7 cellular contexts compared by ENCODE assay signal in genomic region chr9:112012026-112012902, GRCh38.
A peak's percentile ranks its signal among the peaks of the same experiment; 100 is the strongest.
DNase-seq lines count a peak whose midpoint lies in the region; ATAC-seq and TF ChIP-seq lines count a peak whose summit lies in the region.

No MANE protein-coding gene starts in this region.

- peak overlapping the region; percentile 72 to 88 (median 82) for H3K27ac ChIP-seq in sigmoid colon

- DNase-seq in GM12865 (ENCODE audit: low read depth) (peak; percentile 94), HT-29 (ENCODE audit: low spot score) (peak; percentile 90), activated B cell treated with CpG ODN at 0.5 μM for 24 hours (no peak), glomerular visceral epithelial cell (ENCODE audit: extremely low spot score) (peak; percentile 96), sigmoid colon (peak; percentile 83), immature natural killer cell (no peak)

- peaks cover 0 to 32% (median 25%) of the 10 kb centered on the region in 4 donors for H3K4me1 ChIP-seq in sigmoid colon

- no peaks in the 10 kb centered on the region for H3K27me3 ChIP-seq in sigmoid colon

- CTCF ChIA-PET in activated B cell treated with CpG ODN at 0.5 μM for 24 hours (lab: Charles Lee): interaction anchor here (0.6 to 4.5 kb wide), 6 partner anchors 23 to 86 kb away, joined by 3 to 29 read pairs (median 4); no protein-coding TSS in a partner anchor

- H3K9me3 Mint-ChIP-seq in activated B cell treated with CpG ODN at 0.5 μM for 24 hours (no peaks in the 10 kb centered on the region), immature natural killer cell (no peaks in the 10 kb centered on the region)

- H3K4me3 ChIP-seq in GM12865 (ENCODE audit: low read depth, low read length): no peak overlapping the region
- no peak overlapping the region for H3K4me3 ChIP-seq in sigmoid colon

- H3K9me3 ChIP-seq in sigmoid colon: no peaks in the 10 kb centered on the region

- H3K4me3 Mint-ChIP-seq in activated B cell treated with CpG ODN at 0.5 μM for 24 hours: peak overlapping the region; percentile 47
- H3K4me3 Mint-ChIP-seq in immature natural killer cell: no peak overlapping the region

- WGBS in sigmoid colon, 2 donors: 27 to 42% methylated on average over 4 of the region's 4 CpGs

- ATAC-seq in GM21526 (IDR thresholded peaks at IDR 0.05; ENCODE audit: low FRiP score, unreplicated experiment) (peak; percentile 80), activated B cell treated with CpG ODN at 0.5 μM for 24 hours (ENCODE audit: low read depth) (peak; percentile 85)

- peak in 1 of 4 donors; percentile 22 for TF ChIP-seq EP300 in sigmoid colon (IDR thresholded peaks at IDR 0.05)

- TF ChIP-seq CTCF in GM12865 (IDR thresholded peaks at IDR 0.05; ENCODE audit: insufficient read depth, low read depth, low read length, missing control alignments): no peak
- no peak for TF ChIP-seq CTCF in activated B cell treated with CpG ODN at 0.5 μM for 24 hours (IDR thresholded peaks at IDR 0.05)
- TF ChIP-seq CTCF in sigmoid colon (IDR thresholded peaks at IDR 0.05): no peak

- H3K36me3 ChIP-seq in sigmoid colon: no peaks in the 10 kb centered on the region

- TF ChIP-seq POLR2A in sigmoid colon (IDR thresholded peaks at IDR 0.05): no peak

- H3K27ac Mint-ChIP-seq in activated B cell treated with CpG ODN at 0.5 μM for 24 hours: peak overlapping the region; percentile 93
- H3K27ac Mint-ChIP-seq in immature natural killer cell: no peak overlapping the region

- POLR2A ChIA-PET in activated B cell treated with CpG ODN at 0.5 μM for 24 hours (lab: Charles Lee): interaction anchor here (0.6 to 12.8 kb wide), 22 partner anchors 8 to 115 kb away, joined by 3 to 308 read pairs (median 8); partner anchors contain the start of gene UGCG

- H3K27me3 Mint-ChIP-seq in activated B cell treated with CpG ODN at 0.5 μM for 24 hours (no peaks in the 10 kb centered on the region), immature natural killer cell (ENCODE audit: low read depth in 3 of 3) (peaks cover 0 to 3% (median 0%) of the 10 kb centered on the region in 3 donors)

- intact Hi-C loops in activated B cell treated with CpG ODN at 0.5 μM for 24 hours (cut with micrococcal nuclease) (loop anchor here (1.0 to 5.0 kb wide), 5 partner anchors 9 to 320 kb away; partner anchors contain the start of gene PTBP3), sigmoid colon (cut with DNase I) (loop anchor here (5.0 kb wide), 2 partner anchors 60 to 115 kb away; partner anchors contain the start of gene UGCG)

- H3K36me3 Mint-ChIP-seq in activated B cell treated with CpG ODN at 0.5 μM for 24 hours (ENCODE audit: low read depth) (no peaks in the 10 kb centered on the region), immature natural killer cell (no peaks in the 10 kb centered on the region)

- peaks cover 84% of the 10 kb centered on the region for H3K4me1 Mint-ChIP-seq in activated B cell treated with CpG ODN at 0.5 μM for 24 hours
- no peaks in the 10 kb centered on the region for H3K4me1 Mint-ChIP-seq in immature natural killer cell

Comparison
In these comparisons a context has a peak if more than half of its experiments do, and no peak if none do; other contexts are left out.
1. DNase-seq: peak in GM12865 (single experiment), HT-29 (single experiment), glomerular visceral epithelial cell (single experiment) and sigmoid colon (single experiment); none in activated B cell treated with CpG ODN at 0.5 μM for 24 hours (single experiment) and immature natural killer cell (0 of 3).